In genomic region chr5:78677777-78678668, GRCh38 we compare ENCODE assay signal across 10 cellular contexts. TPM values are rescaled to one million over a fixed set of nuclear protein-coding genes. Genes with fewer than 3 reads are reported as not detected.
DNase-seq lines count a peak whose midpoint lies in the region; ATAC-seq and TF ChIP-seq lines count a peak whose summit lies in the region.
"Had no signal": no experiment of that assay in that cellular context is flagged by ENCODE, and none has a peak within 500 bp of the region (broad histone marks: within the 10 kb centered on the region; RNA-seq: fewer than 3 reads in every experiment).

No MANE protein-coding gene starts in this region.

- H3K27me3 ChIP-seq in adrenal gland = no peaks in the 10 kb centered on the region

- H3K27ac ChIP-seq in adrenal gland = peak overlapping the region in 1 of 5 donors; percentile 61

- no peak for ATAC-seq in HG03097 (IDR thresholded peaks at IDR 0.05; ENCODE audit: low FRiP score, unreplicated experiment)

- DNase-seq in A172 (ENCODE audit: low spot score) = peak; percentile 87
- peak; percentile 84 for DNase-seq in HCEC 1CT
- peak in 6 of 7 donors; percentile 20 to 58 (median 28) for DNase-seq in adrenal gland
- peak; percentile 74 for DNase-seq in kidney tubule cell (ENCODE audit: low spot score)
- no peak for DNase-seq in OCI-M2 (lab: John Stamatoyannopoulos, UW; ENCODE audit: unreplicated experiment)
- DNase-seq in NOMO-1 (lab: John Stamatoyannopoulos, UW; ENCODE audit: unreplicated experiment in 2 of 2) = no peak
- no peak for DNase-seq in SW 1271 (lab: John Stamatoyannopoulos, UW)
- DNase-seq: activated B cell treated with CpG ODN at 0.5 μM for 24 hours, DND-41 had no signal

- H3K4me3 ChIP-seq in adrenal gland = no peak overlapping the region

- no peak for TF ChIP-seq CTCF in adrenal gland (IDR thresholded peaks at IDR 0.05)

- H3K4me1 ChIP-seq in adrenal gland (replicated peaks in 1 of 2) = peaks cover 0 to 5% of the 10 kb centered on the region in 2 donors

- H3K36me3 ChIP-seq in adrenal gland (replicated peaks in 1 of 2) = no peaks in the 10 kb centered on the region

- intact Hi-C loops in adrenal gland (cut with DNase I) = no loop called here

- no peak for TF ChIP-seq POLR2A in adrenal gland (IDR thresholded peaks at IDR 0.05)

- 67 to 74% (median 69%) methylated on average over 6 of the region's 6 CpGs for WGBS in adrenal gland, 4 donors

- no peaks in the 10 kb centered on the region for H3K9me3 ChIP-seq in adrenal gland (replicated peaks in 1 of 3)

RNA-seq across cellular contexts. Expression of gene LHFPL2, which starts 29.5 kb away (rescaled TPM):
- total RNA-seq in A172 (2014; rRNA removed; shearing (Covaris generic)) = 42.3 and 48.8 TPM in 2 replicates
- 10 to 100 TPM; 34.0 to 68.4 (median 56.9) TPM for total RNA-seq in adrenal gland
- 10 to 100 TPM in 1 of 3 donors, 1 to 10 TPM in 2; 8.0 to 27.3 (median 8.7) TPM for polyA plus RNA-seq in adrenal gland

Comparison
In these comparisons a context has a peak if more than half of its experiments do, and no peak if none do; other contexts are left out.
1. DNase-seq: peak in A172 (single experiment), HCEC 1CT (single experiment), adrenal gland (6 of 7) and kidney tubule cell (single experiment); none in OCI-M2 (single experiment), NOMO-1 (0 of 2) and SW 1271 (0 of 2).